ENCODE assay signal across 10 cellular contexts in the genomic region with DNA sequence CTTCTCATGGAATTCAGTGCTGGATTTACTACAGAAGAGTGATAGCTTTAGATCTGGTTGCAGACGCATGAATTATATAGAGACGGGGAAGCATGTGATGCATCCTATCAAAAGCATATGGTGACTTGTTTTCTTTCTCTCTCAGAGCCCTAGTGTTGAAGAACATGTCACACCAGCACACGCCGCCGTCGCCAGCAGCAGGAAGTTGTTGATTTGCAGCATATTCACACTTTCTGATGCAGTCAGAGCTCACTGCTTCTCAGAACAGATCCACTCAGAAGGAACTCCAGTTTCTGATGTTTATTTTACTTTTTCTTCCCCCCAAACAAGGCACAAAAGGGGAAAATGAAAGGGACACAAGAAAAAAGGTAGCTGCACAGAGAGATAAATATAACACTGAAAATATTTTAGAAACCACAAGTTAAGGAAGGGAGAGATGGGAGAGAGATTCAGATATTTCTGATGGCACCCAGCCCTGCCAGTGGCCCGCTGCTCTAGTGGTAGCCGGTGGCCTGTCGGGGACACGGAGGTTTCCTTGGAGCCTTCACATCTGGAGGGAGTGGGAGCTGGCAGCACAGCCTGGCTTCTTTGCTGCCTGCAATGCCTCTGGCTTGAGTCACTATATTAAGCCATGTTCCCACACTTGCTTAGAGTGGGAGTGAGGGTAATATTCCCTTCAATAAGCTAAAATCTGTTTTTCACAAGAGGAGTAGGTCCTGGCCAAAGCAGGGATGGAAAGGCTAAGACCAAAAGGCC.
DNase-seq lines count a peak whose midpoint lies in the region; ATAC-seq, FAIRE-seq and TF ChIP-seq lines count a peak whose summit lies in the region.
"Had no signal": no experiment of that assay in that cellular context is flagged by ENCODE, and none has a peak within 500 bp of the region (broad histone marks: within the 10 kb centered on the region; RNA-seq: fewer than 3 reads in every experiment).

No MANE protein-coding gene starts in this region.

- TF ChIP-seq POLR2A in spleen (IDR thresholded peaks at IDR 0.05) (no peak), erythroblast (IDR thresholded peaks at IDR 0.05; ENCODE audit: low read length) (no peak), GM12891 (IDR thresholded peaks at IDR 0.05; ENCODE audit: low read depth, low read length) (no peak)

- no peak overlapping the region for H4K5ac ChIP-seq in H9 (ENCODE audit: insufficient read length, low read depth, low read length)

- no peaks in the 10 kb centered on the region for H3K79me1 ChIP-seq in H9 (ENCODE audit: insufficient read depth, low read depth, low read length, poor library complexity, severe bottlenecking)

- no peak overlapping the region for H3K23ac ChIP-seq in H9 (ENCODE audit: insufficient read length, low read depth, low read length)

- H3K36me3 ChIP-seq in spleen: peaks cover 0 to 76% (median 12%) of the 10 kb centered on the region in 6 donors

- no peak overlapping the region for H3T11ph ChIP-seq in H9 (ENCODE audit: low read length)

- H3K4ac ChIP-seq in H9 (ENCODE audit: low read depth, low read length): no peak overlapping the region

- H2AK5ac ChIP-seq in H9 (ENCODE audit: insufficient read length, low read length): no peak overlapping the region

- intact Hi-C loops in activated CD4-positive, alpha-beta memory T cell treated with anti-CD3 and anti-CD28 coated beads for 36 hours (cut with micrococcal nuclease): loop anchor here (2.0 kb wide), 2 partner anchors 42 to 54 kb away; no protein-coding TSS in a partner anchor
- intact Hi-C loops in Right ventricle myocardium superior (cut with DNase I): no loop called here
- intact Hi-C loops in spleen (cut with DNase I; ENCODE audit: low total_unique reads): no loop called here

- no peak overlapping the region for H4K8ac ChIP-seq in H9 (replicated peaks; ENCODE audit: insufficient read length, low read depth, low read length)

- H3K4me2 ChIP-seq in H9 (ENCODE audit: insufficient read depth, insufficient read length, low read length): no peak overlapping the region

- H2AFZ ChIP-seq in H9 (ENCODE audit: low read length): no peak overlapping the region

- no peak overlapping the region for H2BK120ac ChIP-seq in H9 (ENCODE audit: low read depth, low read length, poor library complexity, severe bottlenecking)

- no peaks in the 10 kb centered on the region for H3K9me3 Mint-ChIP-seq in H9
- no peaks in the 10 kb centered on the region for H3K9me3 Mint-ChIP-seq in activated CD4-positive, alpha-beta memory T cell treated with anti-CD3 and anti-CD28 coated beads for 36 hours

- H3K23me2 ChIP-seq in H9 (ENCODE audit: insufficient read length, low read depth, low read length, poor library complexity, severe bottlenecking): no peaks in the 10 kb centered on the region

- no CpG with 5 or more reads among the region's 10 CpGs for WGBS in H9 (ENCODE audit: extremely low coverage, insufficient read length, low lambda C conversion rate)
- 37 to 49% (median 44%) methylated on average over 10 of the region's 10 CpGs for WGBS in spleen, 5 donors

- H3K9me3 ChIP-seq in H9 (ENCODE audit: control insufficient read depth, low read depth, low read length): no peaks in the 10 kb centered on the region
- no peaks in the 10 kb centered on the region for H3K9me3 ChIP-seq in spleen

- H2BK15ac ChIP-seq in H9 (ENCODE audit: low read depth, low read length): no peak overlapping the region

- no peak overlapping the region for H3K9ac ChIP-seq in H9 (ENCODE audit: extremely low read depth, insufficient read length, low read length)

- no peak overlapping the region for H3K4me3 ChIP-seq in spleen

- no peaks in the 10 kb centered on the region for H3K4me1 ChIP-seq in H9 (ENCODE audit: insufficient read depth, low read length)
- peaks cover 0 to 30% (median 14%) of the 10 kb centered on the region in 6 donors for H3K4me1 ChIP-seq in spleen

- no peaks in the 10 kb centered on the region for H3K36me3 Mint-ChIP-seq in H9 (ENCODE audit: insufficient read depth in 1 of 3, low read depth in 3 of 3)
- H3K36me3 Mint-ChIP-seq in activated CD4-positive, alpha-beta memory T cell treated with anti-CD3 and anti-CD28 coated beads for 36 hours: no peaks in the 10 kb centered on the region

- CTCF ChIA-PET in activated CD4-positive, alpha-beta memory T cell treated with anti-CD3 and anti-CD28 coated beads for 36 hours (lab: Charles Lee): interaction anchor here (0.8 kb wide), 1 partner anchor 18 kb away, joined by 3 read pairs; no protein-coding TSS in a partner anchor

- H3K27me3 Mint-ChIP-seq in H9 (ENCODE audit: low read depth): no peaks in the 10 kb centered on the region
- H3K27me3 Mint-ChIP-seq in activated CD4-positive, alpha-beta memory T cell treated with anti-CD3 and anti-CD28 coated beads for 36 hours: no peaks in the 10 kb centered on the region

- H3K4me1 Mint-ChIP-seq in H9: peaks cover 3 to 6% of the 10 kb centered on the region in 2 experiments
- H3K4me1 Mint-ChIP-seq in activated CD4-positive, alpha-beta memory T cell treated with anti-CD3 and anti-CD28 coated beads for 36 hours (ENCODE audit: low read depth): peaks cover 20% of the 10 kb centered on the region

- no peak overlapping the region for H3K56ac ChIP-seq in H9 (ENCODE audit: insufficient read length, low read depth, low read length)

- no peak overlapping the region for H3K14ac ChIP-seq in H9 (ENCODE audit: insufficient read depth, low read length)

- no peaks in the 10 kb centered on the region for H4K20me1 ChIP-seq in H9 (ENCODE audit: control insufficient read depth, insufficient read depth, insufficient read length)

- H3K27me3 ChIP-seq in H9 (ENCODE audit: insufficient read depth, low read length) (no peaks in the 10 kb centered on the region), spleen (replicated peaks in 1 of 7) (no peaks in the 10 kb centered on the region)

- H3K79me2 ChIP-seq in H9 (ENCODE audit: insufficient read depth, low read length): no peaks in the 10 kb centered on the region

- H2BK12ac ChIP-seq in H9 (ENCODE audit: insufficient read length, low read depth, low read length): no peak overlapping the region

- FAIRE-seq in GM12891 (lab: Jason Lieb, UNC): no peak
- FAIRE-seq: colon had no signal

- TF ChIP-seq CTCF in H9 (conservative IDR thresholded peaks at IDR 0.05) (no peak), spleen (IDR thresholded peaks at IDR 0.05 in 8 of 11, conservative IDR thresholded peaks at IDR 0.05 in 3 of 11) (no peak)

- H3K4me3 Mint-ChIP-seq in H9: no peak overlapping the region
- H3K4me3 Mint-ChIP-seq in activated CD4-positive, alpha-beta memory T cell treated with anti-CD3 and anti-CD28 coated beads for 36 hours: no peak overlapping the region

- no peak overlapping the region for H4K91ac ChIP-seq in H9 (ENCODE audit: insufficient read length, low read depth, low read length)

- no peak overlapping the region for H2BK5ac ChIP-seq in H9 (ENCODE audit: insufficient read length, low read length)

- H2BK20ac ChIP-seq in H9 (ENCODE audit: low read depth, low read length, poor library complexity, severe bottlenecking): no peak overlapping the region

- ATAC-seq in Right ventricle myocardium superior (ENCODE audit: poor library complexity): peak; percentile 70

- POLR2A ChIA-PET in activated CD4-positive, alpha-beta memory T cell treated with anti-CD3 and anti-CD28 coated beads for 36 hours (lab: Charles Lee): no interaction called here

- no peak for DNase-seq in H9
- DNase-seq in activated CD4-positive, alpha-beta memory T cell treated with anti-CD3 and anti-CD28 coated beads for 36 hours: peak; percentile 56
- peak; percentile 74 for DNase-seq in Right ventricle myocardium superior
- no peak for DNase-seq in spleen
- DNase-seq in erythroblast (lab: John Stamatoyannopoulos, UW): no peak
- no peak for DNase-seq in NOMO-1 treated with dmso at 0.1 percent for 144 hours (lab: John Stamatoyannopoulos, UW; ENCODE audit: unreplicated experiment)
- DNase-seq in DMS 273 treated with DMSO at 0.1 percent for 48 hours (lab: John Stamatoyannopoulos, UW): no peak
- DNase-seq in GM12891 (ENCODE audit: insufficient read length, low spot score): no peak
- DNase-seq: NCI-H446 had no signal

- H3K27ac ChIP-seq in H9 (ENCODE audit: insufficient read length, low read depth, low read length) (no peak overlapping the region), spleen (peak overlapping the region in 7 of 8 donors; percentile 7 to 74 (median 55))

- H3K18ac ChIP-seq in H9 (ENCODE audit: insufficient read length, low read depth, low read length): no peak overlapping the region

- H3K27ac Mint-ChIP-seq in H9: peak overlapping the region in 2 of 3 experiments; percentile 4 to 71; a peak in 2 of 7 replicates
- peak overlapping the region; percentile 36 for H3K27ac Mint-ChIP-seq in activated CD4-positive, alpha-beta memory T cell treated with anti-CD3 and anti-CD28 coated beads for 36 hours

TF ChIP-seq in GM12891, 5 proteins besides CTCF, POLR2A, EP300 and RAD21:
- TF ChIP-seq SPI1 (IDR thresholded peaks at IDR 0.05; ENCODE audit: low read depth, low read length): no peak
- TF ChIP-seq TAF1 (IDR thresholded peaks at IDR 0.05; ENCODE audit: low read depth, low read length): no peak
- TF ChIP-seq PAX5 (IDR thresholded peaks at IDR 0.05; ENCODE audit: insufficient read depth, low read length, severe bottlenecking): no peak
- no peak for TF ChIP-seq POU2F2 (IDR thresholded peaks at IDR 0.05; ENCODE audit: low read depth, low read length)
- no peak for TF ChIP-seq POLR2AphosphoS5 (IDR thresholded peaks at IDR 0.05; ENCODE audit: low read depth, low read length)

Comparison
In these comparisons a context has a peak if more than half of its experiments do, and no peak if none do; other contexts are left out.
1. DNase-seq: peak in activated CD4-positive, alpha-beta memory T cell treated with anti-CD3 and anti-CD28 coated beads for 36 hours (single experiment) and Right ventricle myocardium superior (single experiment); none in H9 (single experiment), spleen (single experiment), erythroblast (0 of 2), NOMO-1 treated with dmso at 0.1 percent for 144 hours (single experiment), DMS 273 treated with DMSO at 0.1 percent for 48 hours (single experiment) and GM12891 (single experiment).